9 cellular contexts compared by ENCODE assay signal in genomic region chr17:75571197-75571884, GRCh38. TPM values are rescaled to one million over a fixed set of nuclear protein-coding genes. Genes with fewer than 3 reads are reported as not detected.
DNase-seq lines count a peak whose midpoint lies in the region; ATAC-seq and TF ChIP-seq lines count a peak whose summit lies in the region.
"Had no signal": no experiment of that assay in that cellular context is flagged by ENCODE, and none has a peak within 500 bp of the region (broad histone marks: within the 10 kb centered on the region; RNA-seq: fewer than 3 reads in every experiment).

No MANE protein-coding gene starts in this region.

- 88% methylated on average over 15 of the region's 15 CpGs for WGBS in SK-N-SH (ENCODE audit: low lambda C conversion rate)
- WGBS in mammary epithelial cell (ENCODE audit: low coverage, missing lambda C conversion rate), result 98% methylated on average over 12 of the region's 15 CpGs

- POLR2A ChIA-PET in SK-N-SH (lab: Yijun Ruan, JAX), result no interaction called here

- H3K4me1 ChIP-seq in SK-N-SH (ENCODE audit: control insufficient read depth in 1 of 2, insufficient read depth in 2 of 2, low read depth in 1 of 2, low read length in 1 of 2) (no peaks in the 10 kb centered on the region; a peak in 1 of 4 replicates), OCI-LY3 (ENCODE audit: low read length) (peaks cover 26% of the 10 kb centered on the region), neural progenitor cell (no peaks in the 10 kb centered on the region), mammary epithelial cell (ENCODE audit: insufficient read depth, low read length) (no peaks in the 10 kb centered on the region)
- H3K4me1 ChIP-seq: A549 had no signal

- intact Hi-C loops in mammary epithelial cell (cut with micrococcal nuclease), result no loop called here

- H2AFZ ChIP-seq in SK-N-SH (ENCODE audit: low read depth), result no peak overlapping the region; the same call in 1 of the 2 replicates
- H2AFZ ChIP-seq in OCI-LY3 (ENCODE audit: low read depth, low read length), result peak overlapping the region; percentile 82; the same call in 1 of the 2 replicates
- no peak overlapping the region for H2AFZ ChIP-seq in neural progenitor cell (replicated peaks)
- no peak overlapping the region for H2AFZ ChIP-seq in mammary epithelial cell (ENCODE audit: low read depth, low read length)

- H3K4me2 ChIP-seq in SK-N-SH (no peak overlapping the region), OCI-LY3 (ENCODE audit: low read length) (peak overlapping the region; percentile 86), neural progenitor cell (no peak overlapping the region), mammary epithelial cell (ENCODE audit: insufficient read depth, low read depth, low read length) (no peak overlapping the region)
- H3K4me2 ChIP-seq: A549 had no signal

- no peaks in the 10 kb centered on the region for H3K9me3 Mint-ChIP-seq in neural progenitor cell

- H3K79me2 ChIP-seq in SK-N-SH (ENCODE audit: insufficient read depth) (no peaks in the 10 kb centered on the region), OCI-LY3 (ENCODE audit: low read length) (peaks cover 4% of the 10 kb centered on the region; the same call in 1 of the 2 replicates), neural progenitor cell (ENCODE audit: low read depth) (no peaks in the 10 kb centered on the region), mammary epithelial cell (ENCODE audit: insufficient read depth, low read length) (no peaks in the 10 kb centered on the region)

- H3K4me3 Mint-ChIP-seq in neural progenitor cell, result no peak overlapping the region

- H3K27ac Mint-ChIP-seq in neural progenitor cell, result no peak overlapping the region

- in situ Hi-C loops in mammary epithelial cell (cut with MboI; ENCODE audit: low sequenced_read_pairs in 2 of 2), result no loop called here

- peaks cover 8% of the 10 kb centered on the region for H3K4me1 Mint-ChIP-seq in neural progenitor cell

- no peak overlapping the region for H3K4me3 ChIP-seq in SK-N-SH (ENCODE audit: low read depth in 2 of 2, low read length in 1 of 2)
- peak overlapping the region; percentile 75 for H3K4me3 ChIP-seq in OCI-LY3 (ENCODE audit: low read length)
- H3K4me3 ChIP-seq in foreskin fibroblast (ENCODE audit: low read depth in 1 of 2, low read length in 2 of 2), result no peak overlapping the region
- H3K4me3 ChIP-seq in neural progenitor cell, result no peak overlapping the region
- H3K4me3 ChIP-seq in mammary epithelial cell (replicated peaks in 1 of 3; ENCODE audit: insufficient read depth in 1 of 3, low read depth in 2 of 3, low read length in 3 of 3), result no peak overlapping the region
- H3K4me3 ChIP-seq: A549 had no signal

- no peaks in the 10 kb centered on the region for H3K36me3 ChIP-seq in SK-N-SH (replicated peaks in 1 of 2; ENCODE audit: control insufficient read depth in 1 of 2, insufficient read depth in 2 of 2, low read length in 1 of 2)
- no peaks in the 10 kb centered on the region for H3K36me3 ChIP-seq in OCI-LY3 (replicated peaks; ENCODE audit: low read depth, low read length)
- no peaks in the 10 kb centered on the region for H3K36me3 ChIP-seq in neural progenitor cell
- no peaks in the 10 kb centered on the region for H3K36me3 ChIP-seq in mammary epithelial cell (ENCODE audit: insufficient read depth, low read length)

- TF ChIP-seq CTCF in SK-N-SH (IDR thresholded peaks at IDR 0.05) (no peak), OCI-LY3 (IDR thresholded peaks at IDR 0.05; ENCODE audit: low read depth, low read length) (no peak), foreskin fibroblast (IDR thresholded peaks at IDR 0.05; ENCODE audit: low read depth, low read length) (no peak), neural progenitor cell (IDR thresholded peaks at IDR 0.05) (no peak), mammary epithelial cell (conservative IDR thresholded peaks at IDR 0.05 in 1 of 2, IDR thresholded peaks at IDR 0.05 in 1 of 2; ENCODE audit: extremely low read depth in 1 of 2, insufficient read depth in 1 of 2, low read depth in 1 of 2, low read length in 2 of 2) (no peak)

- H3K27ac ChIP-seq in SK-N-SH (ENCODE audit: low read depth in 2 of 2, low read length in 1 of 2), result no peak overlapping the region
- H3K27ac ChIP-seq in OCI-LY3 (ENCODE audit: low read length), result peak overlapping the region; percentile 72
- no peak overlapping the region for H3K27ac ChIP-seq in neural progenitor cell
- H3K27ac ChIP-seq in mammary epithelial cell (ENCODE audit: insufficient read depth, low read depth, low read length), result no peak overlapping the region

- no peaks in the 10 kb centered on the region for H3K27me3 ChIP-seq in SK-N-SH (ENCODE audit: insufficient read depth)
- no peaks in the 10 kb centered on the region for H3K27me3 ChIP-seq in OCI-LY3 (ENCODE audit: low read depth, low read length)
- H3K27me3 ChIP-seq in neural progenitor cell, result no peaks in the 10 kb centered on the region
- H3K27me3 ChIP-seq in mammary epithelial cell (ENCODE audit: insufficient read depth, low read length), result no peaks in the 10 kb centered on the region

- dilution Hi-C loops in mammary epithelial cell (cut with HindIII; ENCODE audit: low sequenced_read_pairs), result no loop called here

- TF ChIP-seq EP300 in SK-N-SH (IDR thresholded peaks at IDR 0.05; ENCODE audit: borderline replicate concordance in 1 of 2, low read depth in 1 of 2, low read length in 1 of 2), result no peak

- H3K9me2 ChIP-seq in SK-N-SH, result no peaks in the 10 kb centered on the region

- CTCF ChIA-PET in SK-N-SH (lab: Yijun Ruan, JAX) (interaction anchor here (0.9 to 1.7 kb wide), 5 partner anchors 18 to 176 kb away, joined by 3 to 11 read pairs (median 7); partner anchors contain the start of gene SMIM5), mammary epithelial cell (lab: Charles Lee; ENCODE audit: low non-redundant PET) (no interaction called here)

- DNase-seq in SK-N-SH (no peak), foreskin fibroblast (peak; percentile 24 to 42), neural progenitor cell (ENCODE audit: low spot score) (no peak), mammary epithelial cell (no peak)
- DNase-seq in stimulated activated naive CD8-positive, alpha-beta T cell treated with anti-CD3 and anti-CD28 coated beads, Interleukin-15, Interleukin-2, amounts not matched to agents 100 U/mL and 50 U/mL, for 24 hours, result peak; percentile 16

- H3K27me3 Mint-ChIP-seq in neural progenitor cell (ENCODE audit: insufficient read depth, low read depth), result no peaks in the 10 kb centered on the region

- no TSS peak for BruUV-seq in mammary epithelial cell (replicated peaks; lab: Mats Ljungman, UMichigan)

- ATAC-seq in SK-N-SH treated with all-trans-retinoic acid at 6 μM for 48 hours (peak; percentile 33), GM21526 (IDR thresholded peaks at IDR 0.05; ENCODE audit: low FRiP score, unreplicated experiment) (no peak)
- peak; percentile 75 for ATAC-seq in stimulated activated naive CD8-positive, alpha-beta T cell treated with anti-CD3 and anti-CD28 coated beads, Interleukin-15, Interleukin-2, amounts not matched to agents 100 U/mL and 50 U/mL, for 24 hours

- H3K36me3 Mint-ChIP-seq in neural progenitor cell, result no peaks in the 10 kb centered on the region

- no peaks in the 10 kb centered on the region for H3K9me3 ChIP-seq in SK-N-SH
- no peaks in the 10 kb centered on the region for H3K9me3 ChIP-seq in OCI-LY3 (ENCODE audit: insufficient read depth, low read length)
- H3K9me3 ChIP-seq in neural progenitor cell (ENCODE audit: low read depth), result no peaks in the 10 kb centered on the region
- H3K9me3 ChIP-seq in mammary epithelial cell (replicated peaks; ENCODE audit: insufficient read depth, low read length), result no peaks in the 10 kb centered on the region
- H3K9me3 ChIP-seq: A549 had no signal

- H4K20me1 ChIP-seq in SK-N-SH (ENCODE audit: insufficient read depth) (no peaks in the 10 kb centered on the region), OCI-LY3 (ENCODE audit: insufficient read depth, low read length) (no peaks in the 10 kb centered on the region), neural progenitor cell (ENCODE audit: low read depth) (no peaks in the 10 kb centered on the region), mammary epithelial cell (ENCODE audit: insufficient read depth, low read length) (no peaks in the 10 kb centered on the region)

- no peak for TF ChIP-seq RAD21 in SK-N-SH (IDR thresholded peaks at IDR 0.05; ENCODE audit: low read length)

- no peaks in the 10 kb centered on the region for H3F3A ChIP-seq in SK-N-SH (replicated peaks; ENCODE audit: insufficient read depth)
- no peaks in the 10 kb centered on the region for H3F3A ChIP-seq in neural progenitor cell (ENCODE audit: low read depth)

- H3K9ac ChIP-seq in SK-N-SH, result no peak overlapping the region
- H3K9ac ChIP-seq in OCI-LY3 (ENCODE audit: low read length), result peak overlapping the region; percentile 79
- H3K9ac ChIP-seq in neural progenitor cell, result no peak overlapping the region
- H3K9ac ChIP-seq in mammary epithelial cell (ENCODE audit: insufficient read depth, low read length), result no peak overlapping the region

TF ChIP-seq in SK-N-SH treated with all-trans-retinoic acid at 6 μM for 48 hours, 23 proteins besides CTCF, POLR2A, EP300 and RAD21 (continues in another document):
- TF ChIP-seq ISL1 (CRISPR knock-in tag; IDR thresholded peaks at IDR 0.05), result no peak

TF ChIP-seq in SK-N-SH, 30 proteins besides CTCF, POLR2A, EP300 and RAD21 (continues in another document):
- no peak for TF ChIP-seq FOXJ3 (CRISPR knock-in tag; IDR thresholded peaks at IDR 0.05)

RNA-seq across cellular contexts. Expression of gene MYO15B, which starts 16.3 kb away (rescaled TPM):
- 9.7 and 10.3 TPM in 2 replicates for polyA plus RNA-seq in SK-N-SH (2012; rRNA removed)
- 1.2 and 2.0 TPM in 2 replicates for polyA plus RNA-seq in SK-N-SH (2012; cell fraction: cytosol; rRNA removed)
- polyA plus RNA-seq in SK-N-SH (2012; cell fraction: nucleus; rRNA removed), result 82.9 and 131 TPM in 2 replicates
- total RNA-seq in neural progenitor cell (ENCODE audit: low replicate concordance), result 10.2 and 17.1 TPM in 2 replicates
- 1 to 10 TPM; 5.2 to 5.8 TPM for total RNA-seq in mammary epithelial cell
- polyA plus RNA-seq in mammary epithelial cell, result 0.31 TPM
- not detected for polyA minus RNA-seq in mammary epithelial cell

RNA-seq across cellular contexts. Expression of gene LLGL2, which starts 45.8 kb away (rescaled TPM):
- 4.4 and 6.7 TPM in 2 replicates for polyA plus RNA-seq in SK-N-SH (2012; rRNA removed)
- polyA plus RNA-seq in SK-N-SH (2012; cell fraction: cytosol; rRNA removed), result 1.7 and 3.1 TPM in 2 replicates
- polyA plus RNA-seq in SK-N-SH (2012; cell fraction: nucleus; rRNA removed), result 14.0 and 23.1 TPM in 2 replicates
- total RNA-seq in neural progenitor cell (ENCODE audit: low replicate concordance), result 16.6 and 60.2 TPM in 2 replicates
- 10 to 100 TPM; 22.3 to 25.7 TPM for total RNA-seq in mammary epithelial cell
- polyA plus RNA-seq in mammary epithelial cell, result 15.4 TPM
- polyA minus RNA-seq in mammary epithelial cell, result 11.0 TPM

RNA-seq across cellular contexts. Expression of gene TSEN54, which starts 55.0 kb away (rescaled TPM):
- polyA plus RNA-seq in SK-N-SH (2012; rRNA removed), result 29.8 and 37.7 TPM in 2 replicates
- 14.2 and 21.1 TPM in 2 replicates for polyA plus RNA-seq in SK-N-SH (2012; cell fraction: cytosol; rRNA removed)
- 85.0 and 113 TPM in 2 replicates for polyA plus RNA-seq in SK-N-SH (2012; cell fraction: nucleus; rRNA removed)
- total RNA-seq in neural progenitor cell (ENCODE audit: low replicate concordance), result 20.5 and 47.8 TPM in 2 replicates
- total RNA-seq in mammary epithelial cell, result 10 to 100 TPM; 10.2 to 19.6 TPM
- polyA plus RNA-seq in mammary epithelial cell, result 24.1 TPM
- 12.5 TPM for polyA minus RNA-seq in mammary epithelial cell

RNA-seq across cellular contexts. Expression of gene CASKIN2, which starts 56.0 kb away (rescaled TPM):
- polyA plus RNA-seq in SK-N-SH (2012; rRNA removed), result 5.2 and 6.5 TPM in 2 replicates
- polyA plus RNA-seq in SK-N-SH (2012; cell fraction: cytosol; rRNA removed), result 2.3 and 4.5 TPM in 2 replicates
- 18.8 and 32.9 TPM in 2 replicates for polyA plus RNA-seq in SK-N-SH (2012; cell fraction: nucleus; rRNA removed)
- 5.7 and 12.6 TPM in 2 replicates for total RNA-seq in neural progenitor cell (ENCODE audit: low replicate concordance)
- total RNA-seq in mammary epithelial cell, result 10 to 100 TPM; 10.5 to 22.1 TPM
- polyA plus RNA-seq in mammary epithelial cell, result 6.6 TPM
- 7.0 TPM for polyA minus RNA-seq in mammary epithelial cell

Comparison
In these comparisons a context has a peak if more than half of its experiments do, and no peak if none do; other contexts are left out.
1. DNase-seq: peak in foreskin fibroblast (2 of 2) and stimulated activated naive CD8-positive, alpha-beta T cell treated with anti-CD3 and anti-CD28 coated beads, Interleukin-15, Interleukin-2, amounts not matched to agents 100 U/mL and 50 U/mL, for 24 hours (single experiment); none in SK-N-SH (single experiment), neural progenitor cell (single experiment) and mammary epithelial cell (single experiment).